5 cellular contexts compared by ENCODE assay signal in the genomic region with DNA sequence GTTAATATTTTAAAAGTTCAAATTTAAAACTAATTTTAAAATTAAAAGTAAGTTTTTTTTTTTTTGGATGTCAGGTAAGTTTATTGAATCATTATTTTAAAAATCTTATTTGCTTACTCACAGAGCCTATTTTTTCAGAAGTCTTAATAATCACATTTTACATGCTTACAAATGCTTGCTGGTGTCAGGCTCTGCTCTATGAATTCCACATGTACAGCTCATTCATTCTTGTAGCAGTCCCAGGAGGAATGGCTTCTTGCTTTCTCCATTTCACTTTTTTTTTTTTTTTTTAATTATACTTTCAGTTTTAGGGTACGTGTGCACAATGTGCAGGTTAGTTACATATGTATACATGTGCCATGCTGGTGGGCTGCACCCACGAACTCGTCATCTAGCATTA.
DNase-seq lines count a peak whose midpoint lies in the region; ATAC-seq, FAIRE-seq and TF ChIP-seq lines count a peak whose summit lies in the region.
"Not testable (repeated sequence)": the region's sequence is repeated elsewhere in the genome, so short reads cannot be mapped to it uniquely, and the experiment has no call there.

No MANE protein-coding gene starts in this region.

- H4K91ac ChIP-seq in IMR-90 (ENCODE audit: insufficient read depth, low read depth, low read length), result not testable (repeated sequence)

- TF ChIP-seq POLR2A in IMR-90 (IDR thresholded peaks at IDR 0.05; ENCODE audit: low read depth, low read length), result not testable (repeated sequence)

- not testable (repeated sequence) for H4K20me1 ChIP-seq in IMR-90 (ENCODE audit: insufficient read depth, low read length); astrocyte (ENCODE audit: insufficient read depth, low read length)

- not testable (repeated sequence) for H3K27me3 ChIP-seq in IMR-90 (ENCODE audit: control insufficient read depth, insufficient read depth, low read length); astrocyte (ENCODE audit: insufficient read depth, low read length); foreskin keratinocyte

- H4K8ac ChIP-seq in IMR-90 (ENCODE audit: low read depth in 2 of 2, low read length in 2 of 2), result not testable (repeated sequence)

- H3K4me3 ChIP-seq in IMR-90 (ENCODE audit: insufficient read depth, low read depth, low read length); astrocyte (ENCODE audit: insufficient read depth, low read depth, low read length); kidney (ENCODE audit: low read length in 2 of 2): not testable (repeated sequence)

- H3K9me1 ChIP-seq in IMR-90 (ENCODE audit: insufficient read depth, low read length), result not testable (repeated sequence)

- H3K4me3 Mint-ChIP-seq in astrocyte (ENCODE audit: unreplicated experiment), result not testable (repeated sequence)

- H2BK120ac ChIP-seq in IMR-90 (ENCODE audit: low read depth, low read length), result not testable (repeated sequence)

- H2BK5ac ChIP-seq in IMR-90 (ENCODE audit: low read depth, low read length, poor library complexity, severe bottlenecking), result not testable (repeated sequence)

- H3K9me3 ChIP-seq in IMR-90 (ENCODE audit: control insufficient read depth, insufficient read depth, low read length); astrocyte (ENCODE audit: insufficient read depth, low read depth, low read length); kidney (ENCODE audit: control insufficient read depth in 1 of 2, low read length in 2 of 2): not testable (repeated sequence)

- not testable (repeated sequence) for H2BK15ac ChIP-seq in IMR-90 (ENCODE audit: low read depth, low read length)

- not testable (repeated sequence) for H2AFZ ChIP-seq in IMR-90 (replicated peaks; ENCODE audit: low read length, poor library complexity); astrocyte (ENCODE audit: low read depth, low read length)

- H3K4ac ChIP-seq in IMR-90 (ENCODE audit: low read depth, low read length), result not testable (repeated sequence)

- H3K9ac ChIP-seq in IMR-90 (ENCODE audit: low read depth, low read length); astrocyte (ENCODE audit: low read length); kidney (ENCODE audit: low read length in 2 of 2): not testable (repeated sequence)

- not testable (repeated sequence) for H3K56ac ChIP-seq in IMR-90 (ENCODE audit: extremely low read depth, insufficient read depth, low read length)

- not testable (repeated sequence) for DNase-seq in IMR-90; astrocyte (ENCODE audit: low read depth); foreskin keratinocyte; kidney

- dilution Hi-C loops in IMR-90 (cut with HindIII; ENCODE audit: low sequenced_read_pairs, unreplicated experiment), result not testable (repeated sequence)

- not testable (repeated sequence) for H2BK20ac ChIP-seq in IMR-90 (ENCODE audit: low read depth, low read length)

- H3K27ac ChIP-seq in IMR-90 (ENCODE audit: insufficient read depth, low read length); astrocyte (ENCODE audit: low read depth, low read length); foreskin keratinocyte; kidney (ENCODE audit: low read depth in 2 of 2, low read length in 2 of 2): not testable (repeated sequence)

- not testable (repeated sequence) for H3K23ac ChIP-seq in IMR-90 (ENCODE audit: low read depth, low read length)

- not testable (repeated sequence) for H3K79me2 ChIP-seq in astrocyte (ENCODE audit: insufficient read depth, low read length)

- peak; percentile 56 for FAIRE-seq in astrocyte (lab: Jason Lieb, UNC)
- FAIRE-seq in islet of Langerhans (lab: Jason Lieb, UNC), result peak; percentile 56
- FAIRE-seq in kidney (lab: Jason Lieb, UNC), result peak; percentile 89

- BruUV-seq in IMR-90 (replicated peaks; lab: Mats Ljungman, UMichigan), result not testable (repeated sequence)

- not testable (repeated sequence) for H3K18ac ChIP-seq in IMR-90 (ENCODE audit: low read depth, low read length)

- H2AK5ac ChIP-seq in IMR-90 (ENCODE audit: low read depth, low read length), result not testable (repeated sequence)

- H3K79me1 ChIP-seq in IMR-90 (ENCODE audit: low read depth in 1 of 2, low read length in 2 of 2), result not testable (repeated sequence)

- not testable (repeated sequence) for H2AK9ac ChIP-seq in IMR-90 (replicated peaks; ENCODE audit: low read depth, low read length, poor library complexity)

- H3K4me1 ChIP-seq in IMR-90 (ENCODE audit: control insufficient read depth, insufficient read depth, low read length); astrocyte (ENCODE audit: insufficient read depth, low read length); foreskin keratinocyte; kidney (ENCODE audit: control insufficient read depth in 1 of 2, insufficient read depth in 1 of 2, low read depth in 1 of 2, low read length in 2 of 2): not testable (repeated sequence)

- in situ Hi-C loops in IMR-90 (cut with MboI; ENCODE audit: low sequenced_read_pairs), result not testable (repeated sequence)

- H3K27me3 Mint-ChIP-seq in astrocyte (ENCODE audit: low read depth, unreplicated experiment), result not testable (repeated sequence)

- CTCF ChIA-PET in IMR-90 (lab: Yijun Ruan, JAX), result not testable (repeated sequence)

- not testable (repeated sequence) for H3K4me2 ChIP-seq in IMR-90 (ENCODE audit: low read depth, low read length); astrocyte (ENCODE audit: low read length)

- TF ChIP-seq RAD21 in IMR-90 (IDR thresholded peaks at IDR 0.05; ENCODE audit: low read length), result not testable (repeated sequence)

- not testable (repeated sequence) for H3K9me3 Mint-ChIP-seq in astrocyte (ENCODE audit: unreplicated experiment)

- H4K5ac ChIP-seq in IMR-90 (ENCODE audit: low read depth, low read length), result not testable (repeated sequence)

- H3K14ac ChIP-seq in IMR-90 (replicated peaks; ENCODE audit: low read depth, low read length), result not testable (repeated sequence)

- not testable (repeated sequence) for TF ChIP-seq CTCF in IMR-90 (conservative IDR thresholded peaks at IDR 0.05; ENCODE audit: low read depth, low read length); astrocyte (IDR thresholded peaks at IDR 0.05; ENCODE audit: insufficient read depth, low read depth, low read length); foreskin keratinocyte (conservative IDR thresholded peaks at IDR 0.05); kidney (IDR thresholded peaks at IDR 0.05; ENCODE audit: borderline replicate concordance, extremely low read depth, insufficient read depth)

- not testable (repeated sequence) for H3K27ac Mint-ChIP-seq in astrocyte (ENCODE audit: unreplicated experiment)

- H3K4me1 Mint-ChIP-seq in astrocyte (ENCODE audit: low read depth, unreplicated experiment), result not testable (repeated sequence)

- H3K36me3 Mint-ChIP-seq in astrocyte (ENCODE audit: low read depth, unreplicated experiment), result not testable (repeated sequence)

- POLR2A ChIA-PET in IMR-90 (lab: Charles Lee; ENCODE audit: unreplicated experiment), result not testable (repeated sequence)

- WGBS in IMR-90 (ENCODE audit: extremely low coverage in 2 of 2, insufficient read length in 1 of 2), 2 experiments, result no CpG with 5 or more reads among the region's 3 CpGs

- intact Hi-C loops in IMR-90 (cut with micrococcal nuclease); kidney (cut with DNase I): not testable (repeated sequence)

- not testable (repeated sequence) for H3K36me3 ChIP-seq in IMR-90 (ENCODE audit: control insufficient read depth, insufficient read depth, low read length); astrocyte (ENCODE audit: insufficient read depth, low read length); kidney (ENCODE audit: control insufficient read depth in 1 of 2, insufficient read depth in 2 of 2, low read length in 2 of 2)

- ATAC-seq in IMR-90 (ENCODE audit: low read depth) (0 out of 2 replicates have a peak, but pooled peaks have one; percentile 27), foreskin keratinocyte (peak; percentile 73)
